In the genomic region with DNA sequence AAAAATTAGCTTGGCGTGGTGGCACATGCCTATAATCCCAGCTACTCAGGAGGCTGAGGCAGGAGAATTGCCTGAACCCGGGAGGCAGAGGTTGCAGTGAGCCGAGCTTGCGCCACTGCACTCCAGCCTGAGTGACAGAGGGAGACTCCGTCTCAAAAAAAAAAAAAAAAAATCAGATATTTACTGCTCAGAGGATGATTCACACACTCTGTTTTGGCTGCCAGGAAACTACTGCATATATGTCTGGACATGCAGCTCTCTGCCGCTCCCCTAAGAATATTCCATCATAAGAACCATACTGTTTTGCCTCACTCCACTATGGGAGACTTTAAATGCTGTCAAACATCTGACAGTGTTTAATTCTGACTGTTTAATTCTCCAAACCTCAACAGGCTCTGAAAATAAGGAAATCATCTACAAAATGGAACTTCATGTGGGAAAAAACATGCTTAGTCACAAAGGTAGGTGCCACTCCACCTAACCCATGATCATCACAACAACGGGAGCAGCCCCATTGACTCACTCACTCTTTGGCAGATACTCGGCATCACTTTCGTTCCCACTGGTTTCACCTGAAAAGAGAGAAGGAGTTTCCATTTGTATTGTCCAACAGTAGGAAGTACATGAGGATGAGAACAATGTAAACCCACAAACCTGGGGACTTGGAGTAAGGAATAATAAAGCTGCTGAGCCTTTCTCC, we compare ENCODE assay signal across 1 cellular context.
TF ChIP-seq lines count a peak whose summit lies in the region.

No MANE protein-coding gene starts in this region.

TF ChIP-seq in K562, 482 proteins besides CTCF, POLR2A, EP300 and RAD21:
- TF ChIP-seq, protein P1, sequence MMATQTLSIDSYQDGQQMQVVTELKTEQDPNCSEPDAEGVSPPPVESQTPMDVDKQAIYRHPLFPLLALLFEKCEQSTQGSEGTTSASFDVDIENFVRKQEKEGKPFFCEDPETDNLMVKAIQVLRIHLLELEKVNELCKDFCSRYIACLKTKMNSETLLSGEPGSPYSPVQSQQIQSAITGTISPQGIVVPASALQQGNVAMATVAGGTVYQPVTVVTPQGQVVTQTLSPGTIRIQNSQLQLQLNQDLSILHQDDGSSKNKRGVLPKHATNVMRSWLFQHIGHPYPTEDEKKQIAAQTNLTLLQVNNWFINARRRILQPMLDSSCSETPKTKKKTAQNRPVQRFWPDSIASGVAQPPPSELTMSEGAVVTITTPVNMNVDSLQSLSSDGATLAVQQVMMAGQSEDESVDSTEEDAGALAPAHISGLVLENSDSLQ (IDR thresholded peaks at IDR 0.05), result peak; percentile 27; the same call in 1 of the 2 replicates
- TF ChIP-seq BACH1 (tag; IDR thresholded peaks at IDR 0.05), result no peak
TF ChIP-seq in K562: peak in this region for 1.
